In the genomic region with DNA sequence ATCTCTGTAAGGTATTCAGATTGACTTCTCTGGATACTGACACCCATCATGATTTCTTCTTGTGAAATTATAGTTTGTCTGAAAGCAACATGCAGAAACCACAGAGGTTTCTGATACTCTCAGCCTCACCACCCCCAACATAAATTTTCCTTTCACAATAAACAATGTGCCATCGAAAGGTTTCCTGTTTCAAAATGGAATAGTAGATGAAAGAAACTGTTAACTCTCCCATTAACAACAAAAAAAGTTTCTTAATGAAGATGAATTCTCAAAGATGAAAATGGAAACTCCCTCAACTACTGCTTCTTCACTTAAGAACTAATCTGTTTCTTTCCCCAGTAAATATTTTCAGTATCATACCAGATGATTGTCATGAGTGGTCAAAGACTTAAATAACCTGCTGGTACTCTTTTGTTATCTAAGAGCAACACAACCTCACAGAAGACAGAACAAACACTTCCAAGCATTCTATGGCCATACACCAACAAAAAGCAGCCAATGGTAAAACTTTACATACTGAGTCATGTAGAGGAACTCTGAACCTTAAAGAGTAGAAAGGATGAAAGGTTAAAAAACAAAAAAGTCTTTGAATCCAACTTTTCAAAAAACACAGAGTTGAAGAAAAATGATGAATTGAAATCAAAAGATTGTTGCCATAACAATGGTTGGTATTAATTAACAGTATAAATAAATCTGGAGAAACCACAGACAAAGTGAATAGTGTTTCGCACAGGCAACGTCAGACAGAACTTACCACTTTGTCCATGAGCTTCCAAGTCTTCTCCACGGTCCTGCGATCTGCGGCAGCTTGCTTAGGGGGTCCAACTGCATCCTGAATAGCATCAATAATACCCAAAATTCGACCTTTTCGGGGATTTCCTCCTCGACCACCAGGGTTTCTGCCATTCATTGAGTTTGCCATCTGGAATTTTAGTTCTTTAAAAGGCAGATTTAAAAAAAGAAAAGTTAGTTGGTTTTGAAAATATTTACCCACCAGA, we compare ENCODE assay signal across 1 cellular context.
TF ChIP-seq lines count a peak whose summit lies in the region.

No MANE protein-coding gene starts in this region.

TF ChIP-seq in GM12878, 131 proteins besides CTCF, POLR2A, EP300 and RAD21 (continued from another document):
- TF ChIP-seq, protein P1, sequence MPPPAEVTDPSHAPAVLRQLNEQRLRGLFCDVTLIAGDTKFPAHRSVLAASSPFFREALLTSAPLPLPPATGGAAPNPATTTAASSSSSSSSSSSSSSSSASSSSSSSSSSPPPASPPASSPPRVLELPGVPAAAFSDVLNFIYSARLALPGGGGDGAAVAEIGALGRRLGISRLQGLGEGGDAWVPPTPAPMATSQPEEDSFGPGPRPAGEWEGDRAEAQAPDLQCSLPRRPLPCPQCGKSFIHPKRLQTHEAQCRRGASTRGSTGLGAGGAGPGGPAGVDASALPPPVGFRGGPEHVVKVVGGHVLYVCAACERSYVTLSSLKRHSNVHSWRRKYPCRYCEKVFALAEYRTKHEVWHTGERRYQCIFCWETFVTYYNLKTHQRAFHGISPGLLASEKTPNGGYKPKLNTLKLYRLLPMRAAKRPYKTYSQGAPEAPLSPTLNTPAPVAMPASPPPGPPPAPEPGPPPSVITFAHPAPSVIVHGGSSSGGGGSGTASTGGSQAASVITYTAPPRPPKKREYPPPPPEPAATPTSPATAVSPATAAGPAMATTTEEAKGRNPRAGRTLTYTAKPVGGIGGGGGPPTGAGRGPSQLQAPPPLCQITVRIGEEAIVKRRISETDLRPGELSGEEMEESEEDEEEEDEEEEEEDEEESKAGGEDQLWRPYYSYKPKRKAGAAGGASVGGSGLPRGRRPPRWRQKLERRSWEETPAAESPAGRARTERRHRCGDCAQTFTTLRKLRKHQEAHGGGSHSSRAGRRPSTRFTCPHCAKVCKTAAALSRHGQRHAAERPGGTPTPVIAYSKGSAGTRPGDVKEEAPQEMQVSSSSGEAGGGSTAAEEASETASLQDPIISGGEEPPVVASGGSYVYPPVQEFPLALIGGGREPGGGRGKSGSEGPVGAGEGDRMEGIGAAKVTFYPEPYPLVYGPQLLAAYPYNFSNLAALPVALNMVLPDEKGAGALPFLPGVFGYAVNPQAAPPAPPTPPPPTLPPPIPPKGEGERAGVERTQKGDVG (CRISPR knock-in tag; IDR thresholded peaks at IDR 0.05): no peak
- TF ChIP-seq STAT3 (IDR thresholded peaks at IDR 0.05; ENCODE audit: low read depth, low read length) (no peak), BCLAF1 (IDR thresholded peaks at IDR 0.05) (no peak), SRF (IDR thresholded peaks at IDR 0.05; ENCODE audit: low read depth in 2 of 2, low read length in 2 of 2) (no peak), TAF1 (IDR thresholded peaks at IDR 0.05; ENCODE audit: borderline replicate concordance, low read depth, low read length) (0 out of 2 replicates have a peak, but pooled peaks have one; percentile 43), IKZF2 (IDR thresholded peaks at IDR 0.05) (peak; percentile 74 to 79; a peak in 3 of 4 replicates), PBX3 (IDR thresholded peaks at IDR 0.05; ENCODE audit: insufficient replicate concordance, low read depth, low read length) (no peak), ATF3 (IDR thresholded peaks at IDR 0.05; ENCODE audit: borderline replicate concordance, extremely low read depth, low read depth, low read length) (no peak), MAX (IDR thresholded peaks at IDR 0.05; ENCODE audit: low read depth, low read length) (no peak), KLF5 (IDR thresholded peaks at IDR 0.05; ENCODE audit: partially characterized antibody) (no peak), MYB (IDR thresholded peaks at IDR 0.05; ENCODE audit: borderline replicate concordance, low read depth, low read length) (no peak), CBX5 (IDR thresholded peaks at IDR 0.05; ENCODE audit: low read depth) (no peak), SMARCA5 (IDR thresholded peaks at IDR 0.05) (no peak), IRF4 (IDR thresholded peaks at IDR 0.05; ENCODE audit: low read depth, low read length) (no peak), NFXL1 (IDR thresholded peaks at IDR 0.05; ENCODE audit: borderline replicate concordance) (no peak), NRF1 (conservative IDR thresholded peaks at IDR 0.05; ENCODE audit: low read depth, low read length) (no peak), IKZF1 (conservative IDR thresholded peaks at IDR 0.05) (peak; percentile 69), ESRRA (IDR thresholded peaks at IDR 0.05; ENCODE audit: low read length) (no peak), KAT2A (conservative IDR thresholded peaks at IDR 0.05; ENCODE audit: control insufficient read depth, low read depth, low read length) (no peak), ZNF24 (IDR thresholded peaks at IDR 0.05) (no peak), ETV6 (conservative IDR thresholded peaks at IDR 0.05 in 1 of 2, IDR thresholded peaks at IDR 0.05 in 1 of 2; ENCODE audit: borderline replicate concordance in 1 of 2, low read depth in 1 of 2) (peak in 1 of 2 experiments; percentile 54; a peak in 1 of 4 replicates), BCL11A (IDR thresholded peaks at IDR 0.05; ENCODE audit: low read depth, low read length) (no peak), NFYA (IDR thresholded peaks at IDR 0.05; ENCODE audit: borderline replicate concordance, low read depth, low read length) (no peak), FOS (IDR thresholded peaks at IDR 0.05; ENCODE audit: borderline replicate concordance, extremely low read depth, insufficient read length) (no peak), TARDBP (IDR thresholded peaks at IDR 0.05; ENCODE audit: borderline replicate concordance) (no peak), FOXK2 (IDR thresholded peaks at IDR 0.05) (no peak)
- TF ChIP-seq, protein P2, sequence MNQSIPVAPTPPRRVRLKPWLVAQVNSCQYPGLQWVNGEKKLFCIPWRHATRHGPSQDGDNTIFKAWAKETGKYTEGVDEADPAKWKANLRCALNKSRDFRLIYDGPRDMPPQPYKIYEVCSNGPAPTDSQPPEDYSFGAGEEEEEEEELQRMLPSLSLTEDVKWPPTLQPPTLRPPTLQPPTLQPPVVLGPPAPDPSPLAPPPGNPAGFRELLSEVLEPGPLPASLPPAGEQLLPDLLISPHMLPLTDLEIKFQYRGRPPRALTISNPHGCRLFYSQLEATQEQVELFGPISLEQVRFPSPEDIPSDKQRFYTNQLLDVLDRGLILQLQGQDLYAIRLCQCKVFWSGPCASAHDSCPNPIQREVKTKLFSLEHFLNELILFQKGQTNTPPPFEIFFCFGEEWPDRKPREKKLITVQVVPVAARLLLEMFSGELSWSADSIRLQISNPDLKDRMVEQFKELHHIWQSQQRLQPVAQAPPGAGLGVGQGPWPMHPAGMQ (IDR thresholded peaks at IDR 0.05; ENCODE audit: borderline replicate concordance): no peak
- TF ChIP-seq, protein P3, sequence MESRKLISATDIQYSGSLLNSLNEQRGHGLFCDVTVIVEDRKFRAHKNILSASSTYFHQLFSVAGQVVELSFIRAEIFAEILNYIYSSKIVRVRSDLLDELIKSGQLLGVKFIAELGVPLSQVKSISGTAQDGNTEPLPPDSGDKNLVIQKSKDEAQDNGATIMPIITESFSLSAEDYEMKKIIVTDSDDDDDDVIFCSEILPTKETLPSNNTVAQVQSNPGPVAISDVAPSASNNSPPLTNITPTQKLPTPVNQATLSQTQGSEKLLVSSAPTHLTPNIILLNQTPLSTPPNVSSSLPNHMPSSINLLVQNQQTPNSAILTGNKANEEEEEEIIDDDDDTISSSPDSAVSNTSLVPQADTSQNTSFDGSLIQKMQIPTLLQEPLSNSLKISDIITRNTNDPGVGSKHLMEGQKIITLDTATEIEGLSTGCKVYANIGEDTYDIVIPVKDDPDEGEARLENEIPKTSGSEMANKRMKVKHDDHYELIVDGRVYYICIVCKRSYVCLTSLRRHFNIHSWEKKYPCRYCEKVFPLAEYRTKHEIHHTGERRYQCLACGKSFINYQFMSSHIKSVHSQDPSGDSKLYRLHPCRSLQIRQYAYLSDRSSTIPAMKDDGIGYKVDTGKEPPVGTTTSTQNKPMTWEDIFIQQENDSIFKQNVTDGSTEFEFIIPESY (IDR thresholded peaks at IDR 0.05): 0 out of 2 replicates have a peak, but pooled peaks have one; percentile 6
- TF ChIP-seq, protein P4, sequence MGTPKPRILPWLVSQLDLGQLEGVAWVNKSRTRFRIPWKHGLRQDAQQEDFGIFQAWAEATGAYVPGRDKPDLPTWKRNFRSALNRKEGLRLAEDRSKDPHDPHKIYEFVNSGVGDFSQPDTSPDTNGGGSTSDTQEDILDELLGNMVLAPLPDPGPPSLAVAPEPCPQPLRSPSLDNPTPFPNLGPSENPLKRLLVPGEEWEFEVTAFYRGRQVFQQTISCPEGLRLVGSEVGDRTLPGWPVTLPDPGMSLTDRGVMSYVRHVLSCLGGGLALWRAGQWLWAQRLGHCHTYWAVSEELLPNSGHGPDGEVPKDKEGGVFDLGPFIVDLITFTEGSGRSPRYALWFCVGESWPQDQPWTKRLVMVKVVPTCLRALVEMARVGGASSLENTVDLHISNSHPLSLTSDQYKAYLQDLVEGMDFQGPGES (IDR thresholded peaks at IDR 0.05): no peak
